16 cellular contexts compared by ENCODE assay signal in genomic region chr10:10642741-10643280, GRCh38.
DNase-seq lines count a peak whose midpoint lies in the region; ATAC-seq and TF ChIP-seq lines count a peak whose summit lies in the region.
"Had no signal": no experiment of that assay in that cellular context is flagged by ENCODE, and none has a peak within 500 bp of the region (broad histone marks: within the 10 kb centered on the region; RNA-seq: fewer than 3 reads in every experiment).

No MANE protein-coding gene starts in this region.

- DNase-seq in SJCRH30 = peak; percentile 24 to 39
- peak; percentile 84 for DNase-seq in fibroblast of pulmonary artery (ENCODE audit: low read depth)
- DNase-seq in lower lobe of right lung = peak; percentile 76
- DNase-seq in testis = peak; percentile 94
- no peak for DNase-seq in RPMI8226
- no peak for DNase-seq in immature natural killer cell
- DNase-seq in KBM-7 = no peak
- DNase-seq: activated CD4-positive, alpha-beta T cell treated with anti-CD3 and anti-CD28 coated beads for 48 hours; esophagus squamous epithelium; H7; MV-4-11; nephron progenitor cell; OCI-M1; T-helper 17 cell had no signal

- H3K27me3 ChIP-seq in SJCRH30 (no peaks in the 10 kb centered on the region), lower lobe of right lung (ENCODE audit: low read depth) (no peaks in the 10 kb centered on the region), testis (no peaks in the 10 kb centered on the region)
- H3K27me3 ChIP-seq: esophagus squamous epithelium had no signal

- H3K4me1 ChIP-seq in SJCRH30 (peaks cover 39% of the 10 kb centered on the region), lower lobe of right lung (peaks cover 10% of the 10 kb centered on the region), testis (peaks cover 43% of the 10 kb centered on the region)

- WGBS in testis, 2 donors = 23 to 42% methylated on average over 4 of the region's 4 CpGs

- H3K27ac Mint-ChIP-seq in immature natural killer cell = no peak overlapping the region
- H3K27ac Mint-ChIP-seq: nephron progenitor cell, T-helper 17 cell had no signal

- H3K4me1 Mint-ChIP-seq in immature natural killer cell = no peaks in the 10 kb centered on the region
- H3K4me1 Mint-ChIP-seq: central memory CD8-positive, alpha-beta T cell; T-helper 17 cell had no signal

- no peak overlapping the region for H3K27ac ChIP-seq in SJCRH30
- peak overlapping the region; percentile 61 for H3K27ac ChIP-seq in lower lobe of right lung
- H3K27ac ChIP-seq in testis = peak overlapping the region; percentile 47 to 76

- in situ Hi-C loops in KBM-7 (cut with MboI; ENCODE audit: low pct_unique_long_range_greater_than_20kb, low sequenced_read_pairs) = no loop called here

- no peak for TF ChIP-seq POLR2A in testis (IDR thresholded peaks at IDR 0.05)

- no peaks in the 10 kb centered on the region for H3K36me3 Mint-ChIP-seq in immature natural killer cell

- no peak for TF ChIP-seq CTCF in fibroblast of pulmonary artery (IDR thresholded peaks at IDR 0.05; ENCODE audit: low read length, missing control alignments)
- TF ChIP-seq CTCF in lower lobe of right lung (IDR thresholded peaks at IDR 0.05) = no peak
- no peak for TF ChIP-seq CTCF in testis (IDR thresholded peaks at IDR 0.05)

- H3K4me3 Mint-ChIP-seq in immature natural killer cell = no peak overlapping the region
- H3K4me3 Mint-ChIP-seq: central memory CD8-positive, alpha-beta T cell; nephron progenitor cell; T-helper 17 cell had no signal

- intact Hi-C loops in lower lobe of right lung (cut with DNase I) (no loop called here), testis (cut with DNase I; ENCODE audit: low total_unique reads) (no loop called here)

- H3K27me3 Mint-ChIP-seq in immature natural killer cell (ENCODE audit: low read depth in 3 of 3) = peaks cover 0 to 3% (median 0%) of the 10 kb centered on the region in 3 donors

- no peaks in the 10 kb centered on the region for H3K9me3 ChIP-seq in SJCRH30 (replicated peaks)
- H3K9me3 ChIP-seq in lower lobe of right lung = no peaks in the 10 kb centered on the region
- H3K9me3 ChIP-seq in testis = no peaks in the 10 kb centered on the region
- H3K9me3 ChIP-seq: esophagus squamous epithelium had no signal

- no peaks in the 10 kb centered on the region for H3K36me3 ChIP-seq in SJCRH30
- H3K36me3 ChIP-seq in lower lobe of right lung = no peaks in the 10 kb centered on the region
- no peaks in the 10 kb centered on the region for H3K36me3 ChIP-seq in testis (ENCODE audit: low read depth, missing control alignments)
- H3K36me3 ChIP-seq: esophagus squamous epithelium had no signal

- H3K9me3 Mint-ChIP-seq in immature natural killer cell = peaks cover 0 to under 1% (median 0%) of the 10 kb centered on the region in 6 donors
- H3K9me3 Mint-ChIP-seq: central memory CD8-positive, alpha-beta T cell; nephron progenitor cell had no signal

- H3K4me3 ChIP-seq in SJCRH30 = no peak overlapping the region
- no peak overlapping the region for H3K4me3 ChIP-seq in fibroblast of pulmonary artery (replicated peaks; ENCODE audit: low read depth, low read length)
- no peak overlapping the region for H3K4me3 ChIP-seq in lower lobe of right lung
- H3K4me3 ChIP-seq in testis = no peak overlapping the region
- H3K4me3 ChIP-seq: esophagus squamous epithelium had no signal

- peak; percentile 96 to 98 for ATAC-seq in lower lobe of right lung
- ATAC-seq in HG03439 (IDR thresholded peaks at IDR 0.05; ENCODE audit: unreplicated experiment) = no peak
- ATAC-seq: T-helper 17 cell had no signal

Comparison
In these comparisons a context has a peak if more than half of its experiments do, and no peak if none do; other contexts are left out.
1. DNase-seq: peak in SJCRH30 (2 of 2), fibroblast of pulmonary artery (single experiment), lower lobe of right lung (single experiment) and testis (single experiment); none in RPMI8226 (single experiment), immature natural killer cell (0 of 3) and KBM-7 (single experiment).